ENCODE assay signal across 1 cellular context in genomic region chr4:15004701-15005301, GRCh38.
TF ChIP-seq lines count a peak whose summit lies in the region.

No MANE protein-coding gene starts in this region.

TF ChIP-seq in K562, 482 proteins besides CTCF, POLR2A, EP300 and RAD21 (continued from another document and continues in another):
- TF ChIP-seq, protein P1, sequence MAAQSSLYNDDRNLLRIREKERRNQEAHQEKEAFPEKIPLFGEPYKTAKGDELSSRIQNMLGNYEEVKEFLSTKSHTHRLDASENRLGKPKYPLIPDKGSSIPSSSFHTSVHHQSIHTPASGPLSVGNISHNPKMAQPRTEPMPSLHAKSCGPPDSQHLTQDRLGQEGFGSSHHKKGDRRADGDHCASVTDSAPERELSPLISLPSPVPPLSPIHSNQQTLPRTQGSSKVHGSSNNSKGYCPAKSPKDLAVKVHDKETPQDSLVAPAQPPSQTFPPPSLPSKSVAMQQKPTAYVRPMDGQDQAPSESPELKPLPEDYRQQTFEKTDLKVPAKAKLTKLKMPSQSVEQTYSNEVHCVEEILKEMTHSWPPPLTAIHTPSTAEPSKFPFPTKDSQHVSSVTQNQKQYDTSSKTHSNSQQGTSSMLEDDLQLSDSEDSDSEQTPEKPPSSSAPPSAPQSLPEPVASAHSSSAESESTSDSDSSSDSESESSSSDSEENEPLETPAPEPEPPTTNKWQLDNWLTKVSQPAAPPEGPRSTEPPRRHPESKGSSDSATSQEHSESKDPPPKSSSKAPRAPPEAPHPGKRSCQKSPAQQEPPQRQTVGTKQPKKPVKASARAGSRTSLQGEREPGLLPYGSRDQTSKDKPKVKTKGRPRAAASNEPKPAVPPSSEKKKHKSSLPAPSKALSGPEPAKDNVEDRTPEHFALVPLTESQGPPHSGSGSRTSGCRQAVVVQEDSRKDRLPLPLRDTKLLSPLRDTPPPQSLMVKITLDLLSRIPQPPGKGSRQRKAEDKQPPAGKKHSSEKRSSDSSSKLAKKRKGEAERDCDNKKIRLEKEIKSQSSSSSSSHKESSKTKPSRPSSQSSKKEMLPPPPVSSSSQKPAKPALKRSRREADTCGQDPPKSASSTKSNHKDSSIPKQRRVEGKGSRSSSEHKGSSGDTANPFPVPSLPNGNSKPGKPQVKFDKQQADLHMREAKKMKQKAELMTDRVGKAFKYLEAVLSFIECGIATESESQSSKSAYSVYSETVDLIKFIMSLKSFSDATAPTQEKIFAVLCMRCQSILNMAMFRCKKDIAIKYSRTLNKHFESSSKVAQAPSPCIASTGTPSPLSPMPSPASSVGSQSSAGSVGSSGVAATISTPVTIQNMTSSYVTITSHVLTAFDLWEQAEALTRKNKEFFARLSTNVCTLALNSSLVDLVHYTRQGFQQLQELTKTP (IDR thresholded peaks at IDR 0.05; ENCODE audit: low read depth in 1 of 2, partially characterized antibody in 2 of 2) = no peak
- TF ChIP-seq, protein P2, sequence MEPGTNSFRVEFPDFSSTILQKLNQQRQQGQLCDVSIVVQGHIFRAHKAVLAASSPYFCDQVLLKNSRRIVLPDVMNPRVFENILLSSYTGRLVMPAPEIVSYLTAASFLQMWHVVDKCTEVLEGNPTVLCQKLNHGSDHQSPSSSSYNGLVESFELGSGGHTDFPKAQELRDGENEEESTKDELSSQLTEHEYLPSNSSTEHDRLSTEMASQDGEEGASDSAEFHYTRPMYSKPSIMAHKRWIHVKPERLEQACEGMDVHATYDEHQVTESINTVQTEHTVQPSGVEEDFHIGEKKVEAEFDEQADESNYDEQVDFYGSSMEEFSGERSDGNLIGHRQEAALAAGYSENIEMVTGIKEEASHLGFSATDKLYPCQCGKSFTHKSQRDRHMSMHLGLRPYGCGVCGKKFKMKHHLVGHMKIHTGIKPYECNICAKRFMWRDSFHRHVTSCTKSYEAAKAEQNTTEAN (CRISPR knock-in tag; IDR thresholded peaks at IDR 0.05) = no peak
- TF ChIP-seq, protein P3, sequence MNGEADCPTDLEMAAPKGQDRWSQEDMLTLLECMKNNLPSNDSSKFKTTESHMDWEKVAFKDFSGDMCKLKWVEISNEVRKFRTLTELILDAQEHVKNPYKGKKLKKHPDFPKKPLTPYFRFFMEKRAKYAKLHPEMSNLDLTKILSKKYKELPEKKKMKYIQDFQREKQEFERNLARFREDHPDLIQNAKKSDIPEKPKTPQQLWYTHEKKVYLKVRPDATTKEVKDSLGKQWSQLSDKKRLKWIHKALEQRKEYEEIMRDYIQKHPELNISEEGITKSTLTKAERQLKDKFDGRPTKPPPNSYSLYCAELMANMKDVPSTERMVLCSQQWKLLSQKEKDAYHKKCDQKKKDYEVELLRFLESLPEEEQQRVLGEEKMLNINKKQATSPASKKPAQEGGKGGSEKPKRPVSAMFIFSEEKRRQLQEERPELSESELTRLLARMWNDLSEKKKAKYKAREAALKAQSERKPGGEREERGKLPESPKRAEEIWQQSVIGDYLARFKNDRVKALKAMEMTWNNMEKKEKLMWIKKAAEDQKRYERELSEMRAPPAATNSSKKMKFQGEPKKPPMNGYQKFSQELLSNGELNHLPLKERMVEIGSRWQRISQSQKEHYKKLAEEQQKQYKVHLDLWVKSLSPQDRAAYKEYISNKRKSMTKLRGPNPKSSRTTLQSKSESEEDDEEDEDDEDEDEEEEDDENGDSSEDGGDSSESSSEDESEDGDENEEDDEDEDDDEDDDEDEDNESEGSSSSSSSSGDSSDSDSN (IDR thresholded peaks at IDR 0.05; ENCODE audit: borderline replicate concordance in 1 of 2, low read depth in 2 of 2, low read length in 2 of 2) = peak; percentile 96; a peak in 2 of 4 replicates
- TF ChIP-seq ATF4 (CRISPR knock-in tag; IDR thresholded peaks at IDR 0.05) (no peak), BACH1 (tag; IDR thresholded peaks at IDR 0.05) (no peak), SUPT5H (IDR thresholded peaks at IDR 0.05) (peak; percentile 41; the same call in 1 of the 2 replicates), NEUROD1 (IDR thresholded peaks at IDR 0.05; ENCODE audit: borderline replicate concordance, low read depth, low read length, partially characterized antibody) (no peak), YY1 (IDR thresholded peaks at IDR 0.05; ENCODE audit: borderline replicate concordance in 1 of 3, control insufficient read depth in 1 of 3, extremely low read depth in 1 of 3, insufficient read depth in 3 of 3, insufficient read length in 1 of 3, insufficient replicate concordance in 2 of 3, low read depth in 1 of 3, low read length in 2 of 3) (peak in 2 of 3 experiments; percentile 28 to 31), SETDB1 (IDR thresholded peaks at IDR 0.05; ENCODE audit: low read length) (no peak), CXXC5 (CRISPR knock-in tag; IDR thresholded peaks at IDR 0.05) (peak; percentile 47; the same call in 1 of the 2 replicates), KLF6 (CRISPR knock-in tag; IDR thresholded peaks at IDR 0.05; ENCODE audit: borderline replicate concordance) (no peak), ASH1L (IDR thresholded peaks at IDR 0.05; ENCODE audit: borderline replicate concordance, low read depth, partially characterized antibody) (no peak), HIVEP1 (CRISPR knock-in tag; IDR thresholded peaks at IDR 0.05) (no peak), RFX7 (CRISPR knock-in tag; IDR thresholded peaks at IDR 0.05) (no peak), GTF2B (IDR thresholded peaks at IDR 0.05; ENCODE audit: extremely low read depth, insufficient read length) (no peak), CBX1 (IDR thresholded peaks at IDR 0.05; ENCODE audit: low read depth) (no peak), ZNF780A (CRISPR knock-in tag; IDR thresholded peaks at IDR 0.05) (no peak), EGR1 (conservative IDR thresholded peaks at IDR 0.05) (no peak), JUNB (CRISPR knock-in tag; conservative IDR thresholded peaks at IDR 0.05) (no peak), CAMTA2 (CRISPR knock-in tag; conservative IDR thresholded peaks at IDR 0.05) (no peak), BCL6 (CRISPR knock-in tag; IDR thresholded peaks at IDR 0.05) (no peak), ZNF445 (CRISPR knock-in tag; IDR thresholded peaks at IDR 0.05; ENCODE audit: low read depth) (no peak), MAZ (CRISPR knock-in tag; conservative IDR thresholded peaks at IDR 0.05 in 1 of 2, IDR thresholded peaks at IDR 0.05 in 1 of 2) (peak in 1 of 2 experiments; percentile 32; a peak in 1 of 4 replicates), CEBPB (tag; IDR thresholded peaks at IDR 0.05) (no peak), RFX1 (IDR thresholded peaks at IDR 0.05) (no peak), ZNF586 (CRISPR knock-in tag; conservative IDR thresholded peaks at IDR 0.05) (no peak), CREM (IDR thresholded peaks at IDR 0.05; ENCODE audit: low read depth) (no peak), WHSC1 (IDR thresholded peaks at IDR 0.05; ENCODE audit: low read length) (no peak), PCBP1 (IDR thresholded peaks at IDR 0.05; ENCODE audit: low read depth, low read length, poor library complexity, severe bottlenecking) (no peak), ZNF41 (CRISPR knock-in tag; conservative IDR thresholded peaks at IDR 0.05) (no peak), HMG20A (CRISPR knock-in tag; conservative IDR thresholded peaks at IDR 0.05) (no peak)
- TF ChIP-seq, protein P4, sequence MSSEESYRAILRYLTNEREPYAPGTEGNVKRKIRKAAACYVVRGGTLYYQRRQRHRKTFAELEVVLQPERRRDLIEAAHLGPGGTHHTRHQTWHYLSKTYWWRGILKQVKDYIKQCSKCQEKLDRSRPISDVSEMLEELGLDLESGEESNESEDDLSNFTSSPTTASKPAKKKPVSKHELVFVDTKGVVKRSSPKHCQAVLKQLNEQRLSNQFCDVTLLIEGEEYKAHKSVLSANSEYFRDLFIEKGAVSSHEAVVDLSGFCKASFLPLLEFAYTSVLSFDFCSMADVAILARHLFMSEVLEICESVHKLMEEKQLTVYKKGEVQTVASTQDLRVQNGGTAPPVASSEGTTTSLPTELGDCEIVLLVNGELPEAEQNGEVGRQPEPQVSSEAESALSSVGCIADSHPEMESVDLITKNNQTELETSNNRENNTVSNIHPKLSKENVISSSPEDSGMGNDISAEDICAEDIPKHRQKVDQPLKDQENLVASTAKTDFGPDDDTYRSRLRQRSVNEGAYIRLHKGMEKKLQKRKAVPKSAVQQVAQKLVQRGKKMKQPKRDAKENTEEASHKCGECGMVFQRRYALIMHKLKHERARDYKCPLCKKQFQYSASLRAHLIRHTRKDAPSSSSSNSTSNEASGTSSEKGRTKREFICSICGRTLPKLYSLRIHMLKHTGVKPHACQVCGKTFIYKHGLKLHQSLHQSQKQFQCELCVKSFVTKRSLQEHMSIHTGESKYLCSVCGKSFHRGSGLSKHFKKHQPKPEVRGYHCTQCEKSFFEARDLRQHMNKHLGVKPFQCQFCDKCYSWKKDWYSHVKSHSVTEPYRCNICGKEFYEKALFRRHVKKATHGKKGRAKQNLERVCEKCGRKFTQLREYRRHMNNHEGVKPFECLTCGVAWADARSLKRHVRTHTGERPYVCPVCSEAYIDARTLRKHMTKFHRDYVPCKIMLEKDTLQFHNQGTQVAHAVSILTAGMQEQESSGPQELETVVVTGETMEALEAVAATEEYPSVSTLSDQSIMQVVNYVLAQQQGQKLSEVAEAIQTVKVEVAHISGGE (CRISPR knock-in tag; IDR thresholded peaks at IDR 0.05) = peak in 1 of 3 experiments; percentile 73; a peak in 1 of 6 replicates
- TF ChIP-seq, protein P5, sequence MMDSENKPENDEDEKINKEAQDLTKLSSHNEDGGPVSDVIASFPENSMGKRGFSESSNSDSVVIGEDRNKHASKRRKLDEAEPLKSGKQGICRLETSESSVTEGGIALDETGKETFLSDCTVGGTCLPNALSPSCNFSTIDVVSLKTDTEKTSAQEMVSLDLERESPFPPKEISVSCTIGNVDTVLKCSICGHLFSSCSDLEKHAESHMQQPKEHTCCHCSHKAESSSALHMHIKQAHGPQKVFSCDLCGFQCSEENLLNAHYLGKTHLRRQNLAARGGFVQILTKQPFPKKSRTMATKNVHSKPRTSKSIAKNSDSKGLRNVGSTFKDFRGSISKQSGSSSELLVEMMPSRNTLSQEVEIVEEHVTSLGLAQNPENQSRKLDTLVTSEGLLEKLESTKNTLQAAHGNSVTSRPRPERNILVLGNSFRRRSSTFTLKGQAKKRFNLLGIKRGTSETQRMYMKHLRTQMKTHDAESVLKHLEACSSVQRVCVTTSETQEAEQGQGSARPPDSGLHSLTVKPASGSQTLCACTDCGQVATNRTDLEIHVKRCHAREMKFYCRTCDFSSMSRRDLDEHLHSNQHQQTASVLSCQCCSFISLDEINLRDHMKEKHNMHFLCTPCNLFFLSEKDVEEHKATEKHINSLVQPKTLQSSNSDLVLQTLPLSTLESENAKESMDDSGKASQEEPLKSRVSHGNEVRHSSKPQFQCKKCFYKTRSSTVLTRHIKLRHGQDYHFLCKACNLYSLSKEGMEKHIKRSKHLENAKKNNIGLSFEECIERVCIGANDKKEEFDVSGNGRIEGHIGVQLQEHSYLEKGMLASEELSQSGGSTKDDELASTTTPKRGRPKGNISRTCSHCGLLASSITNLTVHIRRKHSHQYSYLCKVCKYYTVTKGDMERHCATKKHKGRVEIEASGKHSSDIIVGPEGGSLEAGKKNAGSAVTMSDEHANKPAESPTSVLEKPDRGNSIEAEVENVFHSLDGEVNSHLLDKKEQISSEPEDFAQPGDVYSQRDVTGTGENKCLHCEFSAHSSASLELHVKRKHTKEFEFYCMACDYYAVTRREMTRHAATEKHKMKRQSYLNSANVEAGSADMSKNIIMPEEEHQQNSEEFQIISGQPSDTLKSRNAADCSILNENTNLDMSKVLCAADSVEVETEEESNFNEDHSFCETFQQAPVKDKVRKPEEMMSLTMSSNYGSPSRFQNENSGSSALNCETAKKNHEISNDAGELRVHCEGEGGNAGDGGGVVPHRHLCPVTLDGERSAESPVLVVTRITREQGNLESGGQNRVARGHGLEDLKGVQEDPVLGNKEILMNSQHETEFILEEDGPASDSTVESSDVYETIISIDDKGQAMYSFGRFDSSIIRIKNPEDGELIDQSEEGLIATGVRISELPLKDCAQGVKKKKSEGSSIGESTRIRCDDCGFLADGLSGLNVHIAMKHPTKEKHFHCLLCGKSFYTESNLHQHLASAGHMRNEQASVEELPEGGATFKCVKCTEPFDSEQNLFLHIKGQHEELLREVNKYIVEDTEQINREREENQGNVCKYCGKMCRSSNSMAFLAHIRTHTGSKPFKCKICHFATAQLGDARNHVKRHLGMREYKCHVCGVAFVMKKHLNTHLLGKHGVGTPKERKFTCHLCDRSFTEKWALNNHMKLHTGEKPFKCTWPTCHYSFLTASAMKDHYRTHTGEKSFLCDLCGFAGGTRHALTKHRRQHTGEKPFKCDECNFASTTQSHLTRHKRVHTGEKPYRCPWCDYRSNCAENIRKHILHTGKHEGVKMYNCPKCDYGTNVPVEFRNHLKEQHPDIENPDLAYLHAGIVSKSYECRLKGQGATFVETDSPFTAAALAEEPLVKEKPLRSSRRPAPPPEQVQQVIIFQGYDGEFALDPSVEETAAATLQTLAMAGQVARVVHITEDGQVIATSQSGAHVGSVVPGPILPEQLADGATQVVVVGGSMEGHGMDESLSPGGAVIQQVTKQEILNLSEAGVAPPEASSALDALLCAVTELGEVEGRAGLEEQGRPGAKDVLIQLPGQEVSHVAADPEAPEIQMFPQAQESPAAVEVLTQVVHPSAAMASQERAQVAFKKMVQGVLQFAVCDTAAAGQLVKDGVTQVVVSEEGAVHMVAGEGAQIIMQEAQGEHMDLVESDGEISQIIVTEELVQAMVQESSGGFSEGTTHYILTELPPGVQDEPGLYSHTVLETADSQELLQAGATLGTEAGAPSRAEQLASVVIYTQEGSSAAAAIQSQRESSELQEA (IDR thresholded peaks at IDR 0.05; ENCODE audit: low read depth) = no peak
- TF ChIP-seq, protein P6, sequence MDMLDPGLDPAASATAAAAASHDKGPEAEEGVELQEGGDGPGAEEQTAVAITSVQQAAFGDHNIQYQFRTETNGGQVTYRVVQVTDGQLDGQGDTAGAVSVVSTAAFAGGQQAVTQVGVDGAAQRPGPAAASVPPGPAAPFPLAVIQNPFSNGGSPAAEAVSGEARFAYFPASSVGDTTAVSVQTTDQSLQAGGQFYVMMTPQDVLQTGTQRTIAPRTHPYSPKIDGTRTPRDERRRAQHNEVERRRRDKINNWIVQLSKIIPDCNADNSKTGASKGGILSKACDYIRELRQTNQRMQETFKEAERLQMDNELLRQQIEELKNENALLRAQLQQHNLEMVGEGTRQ (CRISPR knock-in tag; IDR thresholded peaks at IDR 0.05) = no peak
